13 cellular contexts compared by ENCODE assay signal in genomic region chr12:117134059-117134458, GRCh38. TPM values are rescaled to one million over a fixed set of nuclear protein-coding genes. Genes with fewer than 3 reads are reported as not detected.
A peak's percentile ranks its signal among the peaks of the same experiment; 100 is the strongest.
DNase-seq lines count a peak whose midpoint lies in the region; ATAC-seq, FAIRE-seq and TF ChIP-seq lines count a peak whose summit lies in the region.
"Had no signal": no experiment of that assay in that cellular context is flagged by ENCODE, and none has a peak within 500 bp of the region (broad histone marks: within the 10 kb centered on the region; RNA-seq: fewer than 3 reads in every experiment).

No MANE protein-coding gene starts in this region.

- 80 to 84% methylated on average over 10 of the region's 10 CpGs for WGBS in testis, 2 donors

- peak in 4 of 5 donors; percentile 19 to 86 (median 34) for DNase-seq in T-helper 1 cell
- peak; percentile 81 for DNase-seq in activated naive CD4-positive, alpha-beta T cell treated with anti-CD3 and anti-CD28 coated beads for 36 hours
- peak; percentile 70 for DNase-seq in stimulated activated CD4-positive, alpha-beta T cell treated with anti-CD3 and anti-CD28 coated beads, Interleukin-1b, Interleukin-23, amount 100 ng/mL, for 48 hours
- no peak for DNase-seq in kidney
- no peak for DNase-seq in testis
- DNase-seq in epidermal melanocyte (ENCODE audit: insufficient read length, low spot score): no peak
- DNase-seq: NCI-H146, stomach had no signal

- H3K9me3 ChIP-seq in DOHH2 (ENCODE audit: control insufficient read depth, insufficient read depth, low read length): no peaks in the 10 kb centered on the region
- H3K9me3 ChIP-seq in kidney (ENCODE audit: control insufficient read depth in 1 of 2, low read length in 2 of 2): no peaks in the 10 kb centered on the region
- no peaks in the 10 kb centered on the region for H3K9me3 ChIP-seq in testis
- H3K9me3 ChIP-seq: stomach had no signal

- H3K79me2 ChIP-seq in DOHH2 (ENCODE audit: control insufficient read depth, low read length): no peaks in the 10 kb centered on the region

- no peaks in the 10 kb centered on the region for H3K27me3 Mint-ChIP-seq in activated naive CD4-positive, alpha-beta T cell treated with anti-CD3 and anti-CD28 coated beads for 36 hours (ENCODE audit: low read depth)

- H3K4me2 ChIP-seq in DOHH2 (ENCODE audit: low read length): peak overlapping the region; percentile 43

- H3K4me1 Mint-ChIP-seq in activated naive CD4-positive, alpha-beta T cell treated with anti-CD3 and anti-CD28 coated beads for 36 hours (ENCODE audit: low read depth): peaks cover 16% of the 10 kb centered on the region

- TF ChIP-seq CTCF in DOHH2 (IDR thresholded peaks at IDR 0.05; ENCODE audit: low read depth, low read length, poor library complexity, severe bottlenecking): no peak
- TF ChIP-seq CTCF in kidney (IDR thresholded peaks at IDR 0.05; ENCODE audit: borderline replicate concordance, extremely low read depth, insufficient read depth): no peak
- TF ChIP-seq CTCF in testis (IDR thresholded peaks at IDR 0.05): no peak

- H3K27me3 ChIP-seq in DOHH2 (ENCODE audit: control insufficient read depth, low read length) (no peaks in the 10 kb centered on the region), testis (no peaks in the 10 kb centered on the region)
- H3K27me3 ChIP-seq: stomach had no signal

- intact Hi-C loops in activated naive CD4-positive, alpha-beta T cell treated with anti-CD3 and anti-CD28 coated beads for 36 hours (cut with micrococcal nuclease): loop anchor here (1.0 to 10.0 kb wide), 6 partner anchors 16 to 432 kb away; partner anchors contain the start of genes RNFT2, SPRING1 and TESC
- intact Hi-C loops in kidney (cut with DNase I) (no loop called here), testis (cut with DNase I; ENCODE audit: low total_unique reads) (no loop called here)

- H3K9me2 ChIP-seq in DOHH2 (replicated peaks; ENCODE audit: control insufficient read depth, low read length): no peaks in the 10 kb centered on the region

- CTCF ChIA-PET in activated naive CD4-positive, alpha-beta T cell treated with anti-CD3 and anti-CD28 coated beads for 36 hours (lab: Charles Lee): interaction anchor here (0.6 to 2.3 kb wide), 4 partner anchors 9 to 432 kb away, joined by 3 to 6 read pairs (median 3); no protein-coding TSS in a partner anchor

- ATAC-seq in GM21381 (IDR thresholded peaks at IDR 0.05; ENCODE audit: unreplicated experiment): no peak

- no peak overlapping the region for H3K27ac ChIP-seq in DOHH2 (ENCODE audit: low read depth, low read length)
- H3K27ac ChIP-seq in kidney (ENCODE audit: low read depth in 2 of 2, low read length in 2 of 2): no peak overlapping the region
- no peak overlapping the region for H3K27ac ChIP-seq in testis
- H3K27ac ChIP-seq: VCaP had no signal

- TF ChIP-seq POLR2A in testis (IDR thresholded peaks at IDR 0.05): no peak

- 0 out of 2 replicates have a peak, but pooled peaks cover under 1% of the 10 kb centered on the region for H3F3A ChIP-seq in DOHH2 (ENCODE audit: control insufficient read depth, insufficient read depth)

- peak overlapping the region; percentile 80 for H3K27ac Mint-ChIP-seq in activated naive CD4-positive, alpha-beta T cell treated with anti-CD3 and anti-CD28 coated beads for 36 hours

- peak overlapping the region; percentile 13 for H3K4me3 Mint-ChIP-seq in activated naive CD4-positive, alpha-beta T cell treated with anti-CD3 and anti-CD28 coated beads for 36 hours

- H3K36me3 ChIP-seq in DOHH2 (ENCODE audit: control insufficient read depth, low read length) (no peaks in the 10 kb centered on the region), kidney (ENCODE audit: control insufficient read depth in 1 of 2, insufficient read depth in 2 of 2, low read length in 2 of 2) (no peaks in the 10 kb centered on the region), testis (ENCODE audit: low read depth, missing control alignments) (no peaks in the 10 kb centered on the region)
- H3K36me3 ChIP-seq: stomach had no signal

- H3K36me3 Mint-ChIP-seq in activated naive CD4-positive, alpha-beta T cell treated with anti-CD3 and anti-CD28 coated beads for 36 hours (ENCODE audit: low read depth): no peaks in the 10 kb centered on the region

- no peak overlapping the region for H3K9ac ChIP-seq in kidney (ENCODE audit: low read length in 2 of 2)

- H4K20me1 ChIP-seq in DOHH2 (ENCODE audit: control insufficient read depth, insufficient read depth, low read depth, low read length): no peaks in the 10 kb centered on the region

- H3K4me3 ChIP-seq in DOHH2 (ENCODE audit: low read length) (no peak overlapping the region), kidney (ENCODE audit: low read length in 2 of 2) (no peak overlapping the region), testis (no peak overlapping the region)
- H3K4me3 ChIP-seq: stomach had no signal

- H3K4me1 ChIP-seq in DOHH2 (ENCODE audit: control insufficient read depth, low read length): peaks cover 11% of the 10 kb centered on the region
- peaks cover 0 to 2% of the 10 kb centered on the region in 2 donors for H3K4me1 ChIP-seq in kidney (ENCODE audit: control insufficient read depth in 1 of 2, insufficient read depth in 1 of 2, low read depth in 1 of 2, low read length in 2 of 2)
- H3K4me1 ChIP-seq in testis: no peaks in the 10 kb centered on the region

- no peak for FAIRE-seq in kidney (lab: Jason Lieb, UNC)
- FAIRE-seq: H1 had no signal

- no peaks in the 10 kb centered on the region for H3K9me3 Mint-ChIP-seq in activated naive CD4-positive, alpha-beta T cell treated with anti-CD3 and anti-CD28 coated beads for 36 hours

RNA-seq across cellular contexts. Expression of gene TESC, which starts 34.8 kb away (rescaled TPM):
- total RNA-seq in activated naive CD4-positive, alpha-beta T cell treated with anti-CD3 and anti-CD28 coated beads for 36 hours: 10 to 100 TPM; 13.4 to 14.7 TPM
- total RNA-seq in kidney: 92.6 TPM
- polyA plus RNA-seq in kidney (ENCODE audit: insufficient read depth, low read depth, low replicate concordance): 19.1 TPM
- total RNA-seq in testis: 10 to 100 TPM; 42.5 to 76.5 TPM
- polyA plus RNA-seq in testis (ENCODE audit: insufficient read depth, low read depth, low replicate concordance): 43.2 TPM
- total RNA-seq: fibroblast of lung had no signal
- polyA plus RNA-seq: fibroblast of lung had no signal

RNA-seq across cellular contexts. Expression of gene FBXO21, which starts 56.2 kb away (rescaled TPM):
- total RNA-seq in activated naive CD4-positive, alpha-beta T cell treated with anti-CD3 and anti-CD28 coated beads for 36 hours: 10 to 100 TPM; 18.2 to 19.7 TPM
- 45.0 TPM for total RNA-seq in kidney
- polyA plus RNA-seq in kidney (ENCODE audit: insufficient read depth, low read depth, low replicate concordance): 28.9 TPM
- 100 to 1,000 TPM; 290 to 519 TPM for total RNA-seq in testis
- polyA plus RNA-seq in testis (ENCODE audit: insufficient read depth, low read depth, low replicate concordance): 101 TPM

Comparison
In these comparisons a context has a peak if more than half of its experiments do, and no peak if none do; other contexts are left out.
1. DNase-seq: peak in T-helper 1 cell (4 of 5), activated naive CD4-positive, alpha-beta T cell treated with anti-CD3 and anti-CD28 coated beads for 36 hours (single experiment) and stimulated activated CD4-positive, alpha-beta T cell treated with anti-CD3 and anti-CD28 coated beads, Interleukin-1b, Interleukin-23, amount 100 ng/mL, for 48 hours (single experiment); none in kidney (single experiment), testis (single experiment) and epidermal melanocyte (single experiment).